In genomic region chr7:2405601-2406345, GRCh38 we compare ENCODE assay signal across 8 cellular contexts. TPM values are rescaled to one million over a fixed set of nuclear protein-coding genes. Genes with fewer than 3 reads are reported as not detected.
A peak's percentile ranks its signal among the peaks of the same experiment; 100 is the strongest.
DNase-seq lines count a peak whose midpoint lies in the region; ATAC-seq and TF ChIP-seq lines count a peak whose summit lies in the region.

No MANE protein-coding gene starts in this region.

- H4K91ac ChIP-seq in IMR-90 (ENCODE audit: insufficient read depth, low read depth, low read length) = no peak overlapping the region

- no peak overlapping the region for H3K14ac ChIP-seq in IMR-90 (replicated peaks; ENCODE audit: low read depth, low read length)

- H3K4me3 Mint-ChIP-seq in CD8-positive, alpha-beta memory T cell = peak overlapping the region; percentile 88 to 97 (median 90)
- peak overlapping the region; percentile 66 for H3K4me3 Mint-ChIP-seq in nephron progenitor cell

- H3K27ac ChIP-seq in CD8-positive, alpha-beta memory T cell (ENCODE audit: low read depth, low read length) = peak overlapping the region; percentile 85
- no peak overlapping the region for H3K27ac ChIP-seq in IMR-90 (ENCODE audit: insufficient read depth, low read length)

- H3K4me1 ChIP-seq in CD8-positive, alpha-beta memory T cell (ENCODE audit: insufficient read depth, low read length) = peaks cover 48% of the 10 kb centered on the region
- H3K4me1 ChIP-seq in IMR-90 (ENCODE audit: control insufficient read depth, insufficient read depth, low read length) = peaks cover 5% of the 10 kb centered on the region; the same call in 1 of the 2 replicates

- no peak overlapping the region for H3K18ac ChIP-seq in IMR-90 (ENCODE audit: low read depth, low read length)

- in situ Hi-C loops in IMR-90 (cut with MboI; ENCODE audit: low sequenced_read_pairs) = no loop called here

- TF ChIP-seq POLR2A in IMR-90 (IDR thresholded peaks at IDR 0.05; ENCODE audit: low read depth, low read length) (no peak), lower leg skin (IDR thresholded peaks at IDR 0.05) (no peak)

- DNase-seq in CD8-positive, alpha-beta memory T cell = peak; percentile 29 to 86 (median 62)
- DNase-seq in IMR-90 = no peak
- peak; percentile 36 for DNase-seq in activated T-cell treated with anti-CD3 and anti-CD28 coated beads for 24 hours (ENCODE audit: low read depth)
- no peak for DNase-seq in nephron progenitor cell
- no peak for DNase-seq in lower leg skin (ENCODE audit: low spot score in 2 of 2)
- no peak for DNase-seq in MG63
- no peak for DNase-seq in iPS-NIHi7 (ENCODE audit: extremely low spot score)

- peak; percentile 49 for ATAC-seq in GM21390 (IDR thresholded peaks at IDR 0.05; ENCODE audit: unreplicated experiment)
- no peak for ATAC-seq in IMR-90 (ENCODE audit: low read depth)

- peaks cover 0 to 16% (median 7%) of the 10 kb centered on the region in 3 donors for H3K36me3 Mint-ChIP-seq in CD8-positive, alpha-beta memory T cell
- H3K36me3 Mint-ChIP-seq in nephron progenitor cell (ENCODE audit: low read depth) = peaks cover 4% of the 10 kb centered on the region

- H4K8ac ChIP-seq in IMR-90 (ENCODE audit: low read depth in 2 of 2, low read length in 2 of 2) = no peak overlapping the region

- H3K9ac ChIP-seq in IMR-90 (ENCODE audit: low read depth, low read length) = no peak overlapping the region

- H3K27me3 Mint-ChIP-seq in CD8-positive, alpha-beta memory T cell = peaks cover 0 to 1% of the 10 kb centered on the region in 2 donors
- H3K27me3 Mint-ChIP-seq in nephron progenitor cell (ENCODE audit: low read depth, poor library complexity) = peaks cover 3% of the 10 kb centered on the region

- H2AK9ac ChIP-seq in IMR-90 (replicated peaks; ENCODE audit: low read depth, low read length, poor library complexity) = no peak overlapping the region

- no peak overlapping the region for H2BK120ac ChIP-seq in IMR-90 (ENCODE audit: low read depth, low read length)

- WGBS in IMR-90 (ENCODE audit: extremely low coverage in 2 of 2, insufficient read length in 1 of 2), 2 experiments = 94% methylated on average over 17 of the region's 21 CpGs; no CpG with 5 or more reads in 1 of the 2 experiments
- 78 to 81% methylated on average over 21 of the region's 21 CpGs for WGBS in lower leg skin, 2 donors

- peaks cover 22 to 52% of the 10 kb centered on the region in 2 experiments for H3K79me1 ChIP-seq in IMR-90 (ENCODE audit: low read depth in 1 of 2, low read length in 2 of 2)

- H2BK15ac ChIP-seq in IMR-90 (ENCODE audit: low read depth, low read length) = no peak overlapping the region

- H3K4me3 ChIP-seq in CD8-positive, alpha-beta memory T cell (ENCODE audit: low read length) = peak overlapping the region; percentile 77
- H3K4me3 ChIP-seq in IMR-90 (ENCODE audit: insufficient read depth, low read depth, low read length) (no peak overlapping the region), lower leg skin (ENCODE audit: low read depth, poor library complexity, severe bottlenecking) (no peak overlapping the region), MG63 (no peak overlapping the region)

- no peak overlapping the region for H2BK5ac ChIP-seq in IMR-90 (ENCODE audit: low read depth, low read length, poor library complexity, severe bottlenecking)

- H3K27ac Mint-ChIP-seq in CD8-positive, alpha-beta memory T cell = peak overlapping the region; percentile 87 to 99 (median 94)
- no peak overlapping the region for H3K27ac Mint-ChIP-seq in nephron progenitor cell

- no peaks in the 10 kb centered on the region for H3K27me3 ChIP-seq in CD8-positive, alpha-beta memory T cell (ENCODE audit: insufficient read depth, low read length, poor library complexity, severe bottlenecking)
- H3K27me3 ChIP-seq in IMR-90 (ENCODE audit: control insufficient read depth, insufficient read depth, low read length) (no peaks in the 10 kb centered on the region), MG63 (no peaks in the 10 kb centered on the region)

- H3K56ac ChIP-seq in IMR-90 (ENCODE audit: extremely low read depth, insufficient read depth, low read length) = no peak overlapping the region

- peaks cover 61 to 72% (median 70%) of the 10 kb centered on the region in 3 donors for H3K4me1 Mint-ChIP-seq in CD8-positive, alpha-beta memory T cell
- H3K4me1 Mint-ChIP-seq in nephron progenitor cell = peaks cover 69% of the 10 kb centered on the region

- no peak overlapping the region; the same call in 1 of the 2 replicates for H2AK5ac ChIP-seq in IMR-90 (ENCODE audit: low read depth, low read length)

- no peaks in the 10 kb centered on the region for H3K9me3 ChIP-seq in CD8-positive, alpha-beta memory T cell (ENCODE audit: low read length)
- no peaks in the 10 kb centered on the region for H3K9me3 ChIP-seq in IMR-90 (ENCODE audit: control insufficient read depth, insufficient read depth, low read length)
- no peaks in the 10 kb centered on the region for H3K9me3 ChIP-seq in MG63

- TF ChIP-seq CTCF in IMR-90 (conservative IDR thresholded peaks at IDR 0.05; ENCODE audit: low read depth, low read length) = no peak
- TF ChIP-seq CTCF in nephron progenitor cell (IDR thresholded peaks at IDR 0.05) = no peak
- TF ChIP-seq CTCF in lower leg skin (IDR thresholded peaks at IDR 0.05) = no peak

- CTCF ChIA-PET in CD8-positive, alpha-beta memory T cell (lab: Charles Lee) = interaction anchor here (0.6 to 1.8 kb wide), 7 partner anchors 25 to 63 kb away, joined by 3 to 9 read pairs (median 5); partner anchors contain the start of gene EIF3B
- CTCF ChIA-PET in IMR-90 (lab: Yijun Ruan, JAX) = no interaction called here

- H2BK20ac ChIP-seq in IMR-90 (ENCODE audit: low read depth, low read length) = no peak overlapping the region

- POLR2A ChIA-PET in CD8-positive, alpha-beta memory T cell (lab: Charles Lee) = interaction anchor here (1.4 to 2.7 kb wide), 3 partner anchors 13 to 52 kb away, joined by 6 to 20 read pairs (median 8); partner anchors contain the start of gene EIF3B
- POLR2A ChIA-PET in IMR-90 (lab: Charles Lee; ENCODE audit: unreplicated experiment) = no interaction called here

- peak overlapping the region; percentile 49 for H2AFZ ChIP-seq in IMR-90 (replicated peaks; ENCODE audit: low read length, poor library complexity)

- dilution Hi-C loops in IMR-90 (cut with HindIII; ENCODE audit: low sequenced_read_pairs, unreplicated experiment) = no loop called here

- no peak for TF ChIP-seq RAD21 in IMR-90 (IDR thresholded peaks at IDR 0.05; ENCODE audit: low read length)

- no peak overlapping the region for H3K4ac ChIP-seq in IMR-90 (ENCODE audit: low read depth, low read length)

- no peaks in the 10 kb centered on the region for H3K36me3 ChIP-seq in CD8-positive, alpha-beta memory T cell (ENCODE audit: insufficient read depth, low read length)
- H3K36me3 ChIP-seq in IMR-90 (ENCODE audit: control insufficient read depth, insufficient read depth, low read length) (no peaks in the 10 kb centered on the region), MG63 (no peaks in the 10 kb centered on the region)

- peaks cover 0 to 3% (median 0%) of the 10 kb centered on the region in 5 donors for H3K9me3 Mint-ChIP-seq in CD8-positive, alpha-beta memory T cell
- H3K9me3 Mint-ChIP-seq in nephron progenitor cell = no peaks in the 10 kb centered on the region

- BruUV-seq in IMR-90 (replicated peaks; lab: Mats Ljungman, UMichigan) = no TSS peak

- no peak overlapping the region for H4K5ac ChIP-seq in IMR-90 (ENCODE audit: low read depth, low read length)

- no peak overlapping the region for H3K23ac ChIP-seq in IMR-90 (ENCODE audit: low read depth, low read length)

- peaks cover 10% of the 10 kb centered on the region; the same call in 1 of the 2 replicates for H3K9me1 ChIP-seq in IMR-90 (ENCODE audit: insufficient read depth, low read length)

- H4K20me1 ChIP-seq in IMR-90 (ENCODE audit: insufficient read depth, low read length) = peaks cover 25% of the 10 kb centered on the region

- intact Hi-C loops in IMR-90 (cut with micrococcal nuclease) = loop anchor here (2.0 to 10.0 kb wide), 2 partner anchors 49 to 65 kb away; no protein-coding TSS in a partner anchor
- intact Hi-C loops in lower leg skin (cut with DNase I; ENCODE audit: low total_unique reads) = no loop called here

- H3K4me2 ChIP-seq in IMR-90 (ENCODE audit: low read depth, low read length) = no peak overlapping the region

TF ChIP-seq in IMR-90, 13 proteins besides CTCF, POLR2A, EP300 and RAD21 (continues in another document):
- TF ChIP-seq MAZ (IDR thresholded peaks at IDR 0.05; ENCODE audit: borderline replicate concordance, low read depth, low read length) (no peak), BHLHE40 (IDR thresholded peaks at IDR 0.05; ENCODE audit: low read depth, low read length) (no peak), NFE2L2 (IDR thresholded peaks at IDR 0.05; ENCODE audit: low read depth, low read length) (no peak), CHD1 (IDR thresholded peaks at IDR 0.05; ENCODE audit: low read depth, low read length) (no peak), MAFK (IDR thresholded peaks at IDR 0.05; ENCODE audit: low read depth, low read length) (no peak), MXI1 (IDR thresholded peaks at IDR 0.05; ENCODE audit: borderline replicate concordance, low read depth, low read length) (no peak), RCOR1 (IDR thresholded peaks at IDR 0.05; ENCODE audit: insufficient replicate concordance, low read length) (no peak), SMC3 (IDR thresholded peaks at IDR 0.05; ENCODE audit: low read depth, low read length) (no peak)
- TF ChIP-seq, protein P1, sequence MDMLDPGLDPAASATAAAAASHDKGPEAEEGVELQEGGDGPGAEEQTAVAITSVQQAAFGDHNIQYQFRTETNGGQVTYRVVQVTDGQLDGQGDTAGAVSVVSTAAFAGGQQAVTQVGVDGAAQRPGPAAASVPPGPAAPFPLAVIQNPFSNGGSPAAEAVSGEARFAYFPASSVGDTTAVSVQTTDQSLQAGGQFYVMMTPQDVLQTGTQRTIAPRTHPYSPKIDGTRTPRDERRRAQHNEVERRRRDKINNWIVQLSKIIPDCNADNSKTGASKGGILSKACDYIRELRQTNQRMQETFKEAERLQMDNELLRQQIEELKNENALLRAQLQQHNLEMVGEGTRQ (IDR thresholded peaks at IDR 0.05; ENCODE audit: low read depth, low read length) = no peak

RNA-seq across cellular contexts. Expression of gene CHST12, which starts 2.4 kb away (rescaled TPM):
- total RNA-seq in CD8-positive, alpha-beta memory T cell = 1 to 10 TPM; 7.7 to 8.3 TPM
- 63.0 TPM for polyA plus RNA-seq in CD8-positive, alpha-beta memory T cell
- total RNA-seq in IMR-90 (2012; rRNA removed) (3.8 and 4.7 TPM in 2 replicates), lower leg skin (10 to 100 TPM; 23.7 to 34.3 (median 26.8) TPM)
- 27.0 and 31.6 TPM in 2 replicates for polyA plus RNA-seq in IMR-90 (2012; rRNA removed)
- polyA plus RNA-seq in IMR-90 (2012; cell fraction: cytosol; rRNA removed) = 26.1 and 46.6 TPM in 2 replicates
- polyA plus RNA-seq in IMR-90 (2012; cell fraction: nucleus; rRNA removed; ENCODE audit: low replicate concordance) = 11.2 and 24.6 TPM in 2 replicates
- total RNA-seq in MG63 (2014; rRNA removed; shearing (Covaris generic); ENCODE audit: low replicate concordance) = 6.2 and 25.5 TPM in 2 replicates

RNA-seq across cellular contexts. Expression of gene EIF3B, which starts 51.1 kb away (rescaled TPM):
- 100 to 1,000 TPM; 284 to 293 TPM for total RNA-seq in CD8-positive, alpha-beta memory T cell
- 129 TPM for polyA plus RNA-seq in CD8-positive, alpha-beta memory T cell
- 201 and 211 TPM in 2 replicates for total RNA-seq in IMR-90 (2012; rRNA removed)
- 105 and 107 TPM in 2 replicates for polyA plus RNA-seq in IMR-90 (2012; rRNA removed)
- polyA plus RNA-seq in IMR-90 (2012; cell fraction: cytosol; rRNA removed) = 68.3 and 87.5 TPM in 2 replicates
- 232 and 274 TPM in 2 replicates for polyA plus RNA-seq in IMR-90 (2012; cell fraction: nucleus; rRNA removed; ENCODE audit: low replicate concordance)
- total RNA-seq in lower leg skin = 100 to 1,000 TPM; 121 to 165 (median 150) TPM
- total RNA-seq in MG63 (2014; rRNA removed; shearing (Covaris generic); ENCODE audit: low replicate concordance) = 270 and 299 TPM in 2 replicates

Comparison
In these comparisons a context has a peak if more than half of its experiments do, and no peak if none do; other contexts are left out.
1. DNase-seq: peak in CD8-positive, alpha-beta memory T cell (5 of 5) and activated T-cell treated with anti-CD3 and anti-CD28 coated beads for 24 hours (single experiment); none in IMR-90 (single experiment), nephron progenitor cell (single experiment), lower leg skin (0 of 2), MG63 (single experiment) and iPS-NIHi7 (single experiment).